1 cellular context compared by ENCODE assay signal in the genomic region with DNA sequence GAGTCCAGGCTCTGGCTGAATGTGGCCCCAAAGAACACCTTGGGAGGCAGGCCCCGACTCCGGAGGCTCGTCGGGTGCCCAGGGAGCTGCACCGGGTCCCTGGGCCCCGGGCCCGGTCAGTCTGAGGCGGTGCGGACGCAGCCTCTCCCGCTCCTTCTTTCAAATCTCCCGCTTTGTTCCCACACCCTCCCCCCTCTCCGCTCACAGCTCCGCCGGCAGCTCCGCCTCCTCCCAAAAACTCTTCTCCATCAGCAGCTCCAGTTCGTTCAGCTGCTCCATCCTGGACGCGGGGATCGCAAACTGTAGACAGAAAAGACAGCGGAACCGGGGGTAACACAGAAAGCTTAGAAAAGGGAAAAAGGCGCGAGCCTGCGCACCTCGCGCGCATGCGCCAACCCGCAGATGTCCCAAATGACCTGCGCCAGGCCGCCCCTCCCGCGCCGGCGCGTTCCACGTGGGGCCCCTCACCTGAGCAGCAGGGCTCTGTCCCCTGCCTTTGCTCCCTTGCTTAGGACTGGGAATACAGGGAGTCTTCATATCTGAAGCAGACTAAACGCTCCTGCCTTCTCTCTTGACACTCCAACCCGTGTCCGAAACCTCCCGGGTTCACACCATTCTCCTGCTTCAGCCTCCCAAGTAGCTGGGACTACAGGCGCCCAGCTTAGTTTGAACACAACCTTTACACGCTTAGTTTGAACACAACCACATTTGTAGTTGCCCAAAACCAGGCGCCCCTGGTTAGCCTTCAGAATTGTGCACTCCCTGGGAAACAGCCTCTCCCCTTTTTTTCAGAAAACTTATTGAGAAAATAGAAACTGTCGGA.
TF ChIP-seq lines count a peak whose summit lies in the region.

A gene with protein sequence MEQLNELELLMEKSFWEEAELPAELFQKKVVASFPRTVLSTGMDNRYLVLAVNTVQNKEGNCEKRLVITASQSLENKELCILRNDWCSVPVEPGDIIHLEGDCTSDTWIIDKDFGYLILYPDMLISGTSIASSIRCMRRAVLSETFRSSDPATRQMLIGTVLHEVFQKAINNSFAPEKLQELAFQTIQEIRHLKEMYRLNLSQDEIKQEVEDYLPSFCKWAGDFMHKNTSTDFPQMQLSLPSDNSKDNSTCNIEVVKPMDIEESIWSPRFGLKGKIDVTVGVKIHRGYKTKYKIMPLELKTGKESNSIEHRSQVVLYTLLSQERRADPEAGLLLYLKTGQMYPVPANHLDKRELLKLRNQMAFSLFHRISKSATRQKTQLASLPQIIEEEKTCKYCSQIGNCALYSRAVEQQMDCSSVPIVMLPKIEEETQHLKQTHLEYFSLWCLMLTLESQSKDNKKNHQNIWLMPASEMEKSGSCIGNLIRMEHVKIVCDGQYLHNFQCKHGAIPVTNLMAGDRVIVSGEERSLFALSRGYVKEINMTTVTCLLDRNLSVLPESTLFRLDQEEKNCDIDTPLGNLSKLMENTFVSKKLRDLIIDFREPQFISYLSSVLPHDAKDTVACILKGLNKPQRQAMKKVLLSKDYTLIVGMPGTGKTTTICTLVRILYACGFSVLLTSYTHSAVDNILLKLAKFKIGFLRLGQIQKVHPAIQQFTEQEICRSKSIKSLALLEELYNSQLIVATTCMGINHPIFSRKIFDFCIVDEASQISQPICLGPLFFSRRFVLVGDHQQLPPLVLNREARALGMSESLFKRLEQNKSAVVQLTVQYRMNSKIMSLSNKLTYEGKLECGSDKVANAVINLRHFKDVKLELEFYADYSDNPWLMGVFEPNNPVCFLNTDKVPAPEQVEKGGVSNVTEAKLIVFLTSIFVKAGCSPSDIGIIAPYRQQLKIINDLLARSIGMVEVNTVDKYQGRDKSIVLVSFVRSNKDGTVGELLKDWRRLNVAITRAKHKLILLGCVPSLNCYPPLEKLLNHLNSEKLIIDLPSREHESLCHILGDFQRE (minus strand): TSS at position 388 of the 823 bp plus-strand sequence. CDS start 109 bp downstream, at position 279.

TF ChIP-seq in WTC11, 78 proteins besides CTCF, POLR2A, EP300 and RAD21 (continued from another document and continues in another):
- TF ChIP-seq, protein P1, sequence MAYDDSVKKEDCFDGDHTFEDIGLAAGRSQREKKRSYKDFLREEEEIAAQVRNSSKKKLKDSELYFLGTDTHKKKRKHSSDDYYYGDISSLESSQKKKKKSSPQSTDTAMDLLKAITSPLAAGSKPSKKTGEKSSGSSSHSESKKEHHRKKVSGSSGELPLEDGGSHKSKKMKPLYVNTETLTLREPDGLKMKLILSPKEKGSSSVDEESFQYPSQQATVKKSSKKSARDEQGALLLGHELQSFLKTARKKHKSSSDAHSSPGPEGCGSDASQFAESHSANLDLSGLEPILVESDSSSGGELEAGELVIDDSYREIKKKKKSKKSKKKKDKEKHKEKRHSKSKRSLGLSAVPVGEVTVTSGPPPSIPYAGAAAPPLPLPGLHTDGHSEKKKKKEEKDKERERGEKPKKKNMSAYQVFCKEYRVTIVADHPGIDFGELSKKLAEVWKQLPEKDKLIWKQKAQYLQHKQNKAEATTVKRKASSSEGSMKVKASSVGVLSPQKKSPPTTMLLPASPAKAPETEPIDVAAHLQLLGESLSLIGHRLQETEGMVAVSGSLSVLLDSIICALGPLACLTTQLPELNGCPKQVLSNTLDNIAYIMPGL (CRISPR knock-in tag; IDR thresholded peaks at IDR 0.05), result peak; percentile 54; the same call in 1 of the 2 replicates
- TF ChIP-seq OVOL2 (CRISPR knock-in tag; IDR thresholded peaks at IDR 0.05; ENCODE audit: borderline replicate concordance), result no peak
- TF ChIP-seq, protein P2, sequence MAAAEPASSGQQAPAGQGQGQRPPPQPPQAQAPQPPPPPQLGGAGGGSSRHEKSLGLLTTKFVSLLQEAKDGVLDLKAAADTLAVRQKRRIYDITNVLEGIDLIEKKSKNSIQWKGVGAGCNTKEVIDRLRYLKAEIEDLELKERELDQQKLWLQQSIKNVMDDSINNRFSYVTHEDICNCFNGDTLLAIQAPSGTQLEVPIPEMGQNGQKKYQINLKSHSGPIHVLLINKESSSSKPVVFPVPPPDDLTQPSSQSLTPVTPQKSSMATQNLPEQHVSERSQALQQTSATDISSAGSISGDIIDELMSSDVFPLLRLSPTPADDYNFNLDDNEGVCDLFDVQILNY (CRISPR knock-in tag; IDR thresholded peaks at IDR 0.05), result peak; percentile 74
- TF ChIP-seq ATF1 (CRISPR knock-in tag; IDR thresholded peaks at IDR 0.05), result no peak
- TF ChIP-seq, protein P3, sequence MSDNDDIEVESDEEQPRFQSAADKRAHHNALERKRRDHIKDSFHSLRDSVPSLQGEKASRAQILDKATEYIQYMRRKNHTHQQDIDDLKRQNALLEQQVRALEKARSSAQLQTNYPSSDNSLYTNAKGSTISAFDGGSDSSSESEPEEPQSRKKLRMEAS (CRISPR knock-in tag; IDR thresholded peaks at IDR 0.05), result peak; percentile 98
- TF ChIP-seq, protein P4, sequence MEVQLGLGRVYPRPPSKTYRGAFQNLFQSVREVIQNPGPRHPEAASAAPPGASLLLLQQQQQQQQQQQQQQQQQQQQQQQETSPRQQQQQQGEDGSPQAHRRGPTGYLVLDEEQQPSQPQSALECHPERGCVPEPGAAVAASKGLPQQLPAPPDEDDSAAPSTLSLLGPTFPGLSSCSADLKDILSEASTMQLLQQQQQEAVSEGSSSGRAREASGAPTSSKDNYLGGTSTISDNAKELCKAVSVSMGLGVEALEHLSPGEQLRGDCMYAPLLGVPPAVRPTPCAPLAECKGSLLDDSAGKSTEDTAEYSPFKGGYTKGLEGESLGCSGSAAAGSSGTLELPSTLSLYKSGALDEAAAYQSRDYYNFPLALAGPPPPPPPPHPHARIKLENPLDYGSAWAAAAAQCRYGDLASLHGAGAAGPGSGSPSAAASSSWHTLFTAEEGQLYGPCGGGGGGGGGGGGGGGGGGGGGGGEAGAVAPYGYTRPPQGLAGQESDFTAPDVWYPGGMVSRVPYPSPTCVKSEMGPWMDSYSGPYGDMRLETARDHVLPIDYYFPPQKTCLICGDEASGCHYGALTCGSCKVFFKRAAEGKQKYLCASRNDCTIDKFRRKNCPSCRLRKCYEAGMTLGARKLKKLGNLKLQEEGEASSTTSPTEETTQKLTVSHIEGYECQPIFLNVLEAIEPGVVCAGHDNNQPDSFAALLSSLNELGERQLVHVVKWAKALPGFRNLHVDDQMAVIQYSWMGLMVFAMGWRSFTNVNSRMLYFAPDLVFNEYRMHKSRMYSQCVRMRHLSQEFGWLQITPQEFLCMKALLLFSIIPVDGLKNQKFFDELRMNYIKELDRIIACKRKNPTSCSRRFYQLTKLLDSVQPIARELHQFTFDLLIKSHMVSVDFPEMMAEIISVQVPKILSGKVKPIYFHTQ (CRISPR knock-in tag; IDR thresholded peaks at IDR 0.05), result no peak
- peak; percentile 86 for TF ChIP-seq SMAD3 (CRISPR knock-in tag; IDR thresholded peaks at IDR 0.05; ENCODE audit: borderline replicate concordance)
- TF ChIP-seq, protein P5, sequence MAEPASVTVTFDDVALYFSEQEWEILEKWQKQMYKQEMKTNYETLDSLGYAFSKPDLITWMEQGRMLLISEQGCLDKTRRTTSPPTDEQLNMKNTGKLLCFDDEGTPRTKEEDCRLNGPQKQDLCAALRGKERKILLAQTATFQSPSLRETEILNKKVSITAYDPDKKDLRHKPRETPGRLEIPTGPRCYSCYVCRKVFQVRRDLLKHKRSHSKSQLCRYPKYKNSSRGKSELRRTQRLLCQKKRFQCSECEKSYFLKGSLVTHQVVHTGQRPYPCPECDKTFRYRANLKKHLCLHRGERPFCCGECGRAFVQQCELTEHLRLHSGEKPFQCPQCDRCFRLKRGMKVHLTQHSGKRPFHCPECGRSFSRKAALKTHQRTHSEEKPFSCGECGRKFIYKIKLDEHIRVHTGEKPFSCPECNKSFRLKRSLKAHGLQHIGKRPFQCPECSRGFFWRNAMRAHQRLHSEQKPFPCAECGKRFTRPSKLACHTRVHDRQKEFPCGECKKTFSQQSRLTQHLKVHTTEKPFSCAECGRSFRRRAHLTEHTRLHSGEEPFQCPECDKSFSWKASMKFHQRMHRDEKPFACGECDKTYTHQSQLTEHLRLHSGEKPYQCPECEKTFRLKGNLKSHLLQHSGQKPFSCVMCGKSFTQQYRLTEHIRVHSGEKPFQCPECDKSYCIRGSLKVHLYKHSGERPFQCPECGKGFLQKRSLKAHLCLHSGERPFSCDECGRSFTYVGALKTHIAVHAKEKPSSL (CRISPR knock-in tag; conservative IDR thresholded peaks at IDR 0.05), result no peak
- TF ChIP-seq ZNF263 (CRISPR knock-in tag; IDR thresholded peaks at IDR 0.05; ENCODE audit: low read depth), result no peak; the same call in 1 of the 2 replicates
- TF ChIP-seq SP1 (CRISPR knock-in tag; conservative IDR thresholded peaks at IDR 0.05), result peak; percentile 64
- peak; percentile 79; the same call in 1 of the 2 replicates for TF ChIP-seq CREB1 (CRISPR knock-in tag; IDR thresholded peaks at IDR 0.05)
- peak; percentile 36; the same call in 1 of the 2 replicates for TF ChIP-seq RELA (CRISPR knock-in tag; IDR thresholded peaks at IDR 0.05; ENCODE audit: borderline replicate concordance)
- no peak for TF ChIP-seq HMGA2 (CRISPR knock-in tag; IDR thresholded peaks at IDR 0.05)
- TF ChIP-seq JUN (CRISPR knock-in tag; IDR thresholded peaks at IDR 0.05), result peak; percentile 37; the same call in 1 of the 2 replicates
- TF ChIP-seq, protein P6, sequence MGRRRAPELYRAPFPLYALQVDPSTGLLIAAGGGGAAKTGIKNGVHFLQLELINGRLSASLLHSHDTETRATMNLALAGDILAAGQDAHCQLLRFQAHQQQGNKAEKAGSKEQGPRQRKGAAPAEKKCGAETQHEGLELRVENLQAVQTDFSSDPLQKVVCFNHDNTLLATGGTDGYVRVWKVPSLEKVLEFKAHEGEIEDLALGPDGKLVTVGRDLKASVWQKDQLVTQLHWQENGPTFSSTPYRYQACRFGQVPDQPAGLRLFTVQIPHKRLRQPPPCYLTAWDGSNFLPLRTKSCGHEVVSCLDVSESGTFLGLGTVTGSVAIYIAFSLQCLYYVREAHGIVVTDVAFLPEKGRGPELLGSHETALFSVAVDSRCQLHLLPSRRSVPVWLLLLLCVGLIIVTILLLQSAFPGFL (CRISPR knock-in tag; IDR thresholded peaks at IDR 0.05; ENCODE audit: borderline replicate concordance), result no peak
- TF ChIP-seq SMAD4 (CRISPR knock-in tag; IDR thresholded peaks at IDR 0.05), result no peak
- TF ChIP-seq, protein P7, sequence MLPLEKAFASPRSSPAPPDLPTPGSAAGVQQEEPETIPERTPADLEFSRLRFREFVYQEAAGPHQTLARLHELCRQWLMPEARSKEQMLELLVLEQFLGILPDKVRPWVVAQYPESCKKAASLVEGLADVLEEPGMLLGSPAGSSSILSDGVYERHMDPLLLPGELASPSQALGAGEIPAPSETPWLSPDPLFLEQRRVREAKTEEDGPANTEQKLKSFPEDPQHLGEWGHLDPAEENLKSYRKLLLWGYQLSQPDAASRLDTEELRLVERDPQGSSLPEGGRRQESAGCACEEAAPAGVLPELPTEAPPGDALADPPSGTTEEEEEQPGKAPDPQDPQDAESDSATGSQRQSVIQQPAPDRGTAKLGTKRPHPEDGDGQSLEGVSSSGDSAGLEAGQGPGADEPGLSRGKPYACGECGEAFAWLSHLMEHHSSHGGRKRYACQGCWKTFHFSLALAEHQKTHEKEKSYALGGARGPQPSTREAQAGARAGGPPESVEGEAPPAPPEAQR (CRISPR knock-in tag; IDR thresholded peaks at IDR 0.05), result no peak
- peak; percentile 79; the same call in 1 of the 2 replicates for TF ChIP-seq FOXK1 (CRISPR knock-in tag; IDR thresholded peaks at IDR 0.05)
- no peak for TF ChIP-seq EMX1 (CRISPR knock-in tag; IDR thresholded peaks at IDR 0.05)
- TF ChIP-seq, protein P8, sequence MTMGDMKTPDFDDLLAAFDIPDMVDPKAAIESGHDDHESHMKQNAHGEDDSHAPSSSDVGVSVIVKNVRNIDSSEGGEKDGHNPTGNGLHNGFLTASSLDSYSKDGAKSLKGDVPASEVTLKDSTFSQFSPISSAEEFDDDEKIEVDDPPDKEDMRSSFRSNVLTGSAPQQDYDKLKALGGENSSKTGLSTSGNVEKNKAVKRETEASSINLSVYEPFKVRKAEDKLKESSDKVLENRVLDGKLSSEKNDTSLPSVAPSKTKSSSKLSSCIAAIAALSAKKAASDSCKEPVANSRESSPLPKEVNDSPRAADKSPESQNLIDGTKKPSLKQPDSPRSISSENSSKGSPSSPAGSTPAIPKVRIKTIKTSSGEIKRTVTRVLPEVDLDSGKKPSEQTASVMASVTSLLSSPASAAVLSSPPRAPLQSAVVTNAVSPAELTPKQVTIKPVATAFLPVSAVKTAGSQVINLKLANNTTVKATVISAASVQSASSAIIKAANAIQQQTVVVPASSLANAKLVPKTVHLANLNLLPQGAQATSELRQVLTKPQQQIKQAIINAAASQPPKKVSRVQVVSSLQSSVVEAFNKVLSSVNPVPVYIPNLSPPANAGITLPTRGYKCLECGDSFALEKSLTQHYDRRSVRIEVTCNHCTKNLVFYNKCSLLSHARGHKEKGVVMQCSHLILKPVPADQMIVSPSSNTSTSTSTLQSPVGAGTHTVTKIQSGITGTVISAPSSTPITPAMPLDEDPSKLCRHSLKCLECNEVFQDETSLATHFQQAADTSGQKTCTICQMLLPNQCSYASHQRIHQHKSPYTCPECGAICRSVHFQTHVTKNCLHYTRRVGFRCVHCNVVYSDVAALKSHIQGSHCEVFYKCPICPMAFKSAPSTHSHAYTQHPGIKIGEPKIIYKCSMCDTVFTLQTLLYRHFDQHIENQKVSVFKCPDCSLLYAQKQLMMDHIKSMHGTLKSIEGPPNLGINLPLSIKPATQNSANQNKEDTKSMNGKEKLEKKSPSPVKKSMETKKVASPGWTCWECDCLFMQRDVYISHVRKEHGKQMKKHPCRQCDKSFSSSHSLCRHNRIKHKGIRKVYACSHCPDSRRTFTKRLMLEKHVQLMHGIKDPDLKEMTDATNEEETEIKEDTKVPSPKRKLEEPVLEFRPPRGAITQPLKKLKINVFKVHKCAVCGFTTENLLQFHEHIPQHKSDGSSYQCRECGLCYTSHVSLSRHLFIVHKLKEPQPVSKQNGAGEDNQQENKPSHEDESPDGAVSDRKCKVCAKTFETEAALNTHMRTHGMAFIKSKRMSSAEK (CRISPR knock-in tag; IDR thresholded peaks at IDR 0.05; ENCODE audit: borderline replicate concordance), result no peak
- TF ChIP-seq JAZF1 (CRISPR knock-in tag; IDR thresholded peaks at IDR 0.05), result no peak
- no peak for TF ChIP-seq GRHL2 (CRISPR knock-in tag; IDR thresholded peaks at IDR 0.05; ENCODE audit: insufficient replicate concordance, severe bottlenecking)
- TF ChIP-seq ZNF317 (CRISPR knock-in tag; IDR thresholded peaks at IDR 0.05; ENCODE audit: borderline replicate concordance, low read depth), result 0 out of 2 replicates have a peak, but pooled peaks have one; percentile 29
- TF ChIP-seq, protein P9, sequence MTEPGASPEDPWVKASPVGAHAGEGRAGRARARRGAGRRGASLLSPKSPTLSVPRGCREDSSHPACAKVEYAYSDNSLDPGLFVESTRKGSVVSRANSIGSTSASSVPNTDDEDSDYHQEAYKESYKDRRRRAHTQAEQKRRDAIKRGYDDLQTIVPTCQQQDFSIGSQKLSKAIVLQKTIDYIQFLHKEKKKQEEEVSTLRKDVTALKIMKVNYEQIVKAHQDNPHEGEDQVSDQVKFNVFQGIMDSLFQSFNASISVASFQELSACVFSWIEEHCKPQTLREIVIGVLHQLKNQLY (CRISPR knock-in tag; IDR thresholded peaks at IDR 0.05), result no peak
- TF ChIP-seq ETV6 (CRISPR knock-in tag; IDR thresholded peaks at IDR 0.05), result peak; percentile 79
- TF ChIP-seq, protein P10, sequence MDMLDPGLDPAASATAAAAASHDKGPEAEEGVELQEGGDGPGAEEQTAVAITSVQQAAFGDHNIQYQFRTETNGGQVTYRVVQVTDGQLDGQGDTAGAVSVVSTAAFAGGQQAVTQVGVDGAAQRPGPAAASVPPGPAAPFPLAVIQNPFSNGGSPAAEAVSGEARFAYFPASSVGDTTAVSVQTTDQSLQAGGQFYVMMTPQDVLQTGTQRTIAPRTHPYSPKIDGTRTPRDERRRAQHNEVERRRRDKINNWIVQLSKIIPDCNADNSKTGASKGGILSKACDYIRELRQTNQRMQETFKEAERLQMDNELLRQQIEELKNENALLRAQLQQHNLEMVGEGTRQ (CRISPR knock-in tag; IDR thresholded peaks at IDR 0.05), result peak; percentile 64; the same call in 1 of the 2 replicates
- TF ChIP-seq TEAD1 (CRISPR knock-in tag; IDR thresholded peaks at IDR 0.05), result peak; percentile 93
- TF ChIP-seq, protein P11, sequence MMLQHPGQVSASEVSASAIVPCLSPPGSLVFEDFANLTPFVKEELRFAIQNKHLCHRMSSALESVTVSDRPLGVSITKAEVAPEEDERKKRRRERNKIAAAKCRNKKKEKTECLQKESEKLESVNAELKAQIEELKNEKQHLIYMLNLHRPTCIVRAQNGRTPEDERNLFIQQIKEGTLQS (CRISPR knock-in tag; conservative IDR thresholded peaks at IDR 0.05), result no peak
